ENCODE assay signal across 18 cellular contexts in the genomic region with DNA sequence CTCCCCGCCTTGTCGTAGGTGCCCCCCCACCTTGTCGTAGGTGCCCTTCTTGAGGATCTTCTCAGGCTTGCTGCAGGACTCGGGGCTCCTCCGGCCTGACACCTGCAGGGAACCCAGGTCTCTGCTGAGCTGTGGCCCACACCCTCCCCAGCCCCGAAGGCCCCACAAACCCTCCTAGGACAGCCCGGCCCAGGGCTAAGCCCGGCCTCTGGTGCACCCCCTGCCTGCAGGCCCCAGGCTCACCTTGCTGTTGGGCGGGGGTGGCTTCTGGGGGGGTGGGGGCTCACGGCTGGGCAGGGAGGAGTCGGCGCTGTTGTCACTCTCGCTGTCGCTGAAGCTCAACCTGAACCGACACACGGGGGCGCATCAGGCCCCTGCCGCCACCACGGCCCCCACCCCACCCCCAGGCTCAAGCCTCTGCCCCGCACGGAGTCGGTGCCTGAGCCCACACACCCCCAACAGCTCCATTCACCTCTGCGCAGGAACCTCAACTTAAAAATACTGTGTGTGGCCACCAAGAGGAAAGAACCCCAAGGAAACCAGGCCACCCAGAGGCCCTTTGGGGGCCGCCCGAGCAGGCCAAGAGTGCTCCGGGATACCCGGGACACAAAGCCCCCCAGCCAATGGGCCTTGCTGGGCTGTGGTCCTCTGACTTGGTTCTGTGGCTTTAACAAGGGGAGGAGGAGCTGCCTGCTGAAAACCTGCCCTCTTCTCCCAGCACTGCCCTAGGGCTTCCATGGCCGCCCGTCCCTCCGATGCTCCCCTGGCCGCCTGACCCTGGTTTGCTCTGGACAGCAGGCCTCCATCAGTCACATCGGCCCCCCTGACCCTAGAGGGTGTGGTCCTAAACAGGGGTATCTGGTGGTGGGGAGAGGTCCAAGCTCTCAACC.
DNase-seq lines count a peak whose midpoint lies in the region; ATAC-seq, FAIRE-seq and TF ChIP-seq lines count a peak whose summit lies in the region.
"Had no signal": no experiment of that assay in that cellular context is flagged by ENCODE, and none has a peak within 500 bp of the region (broad histone marks: within the 10 kb centered on the region; RNA-seq: fewer than 3 reads in every experiment).

No MANE protein-coding gene starts in this region.

- H3K9ac ChIP-seq in kidney (ENCODE audit: low read length in 2 of 2), result no peak overlapping the region
- H3K9ac ChIP-seq: KMS-11 had no signal

- ATAC-seq in Right ventricle myocardium superior (ENCODE audit: poor library complexity), result no peak
- ATAC-seq in stimulated activated naive B cell treated with anti-CD40 and anti-IgM and Interleukin-4, amounts not matched to agents 10 μg/mL and 1 μg/mL and 100 μg/mL, for 72 hours (replicated peaks), result no peak
- ATAC-seq in HG02981 (IDR thresholded peaks at IDR 0.05; ENCODE audit: unreplicated experiment), result no peak
- no peak for ATAC-seq in GM18505 (IDR thresholded peaks at IDR 0.05; ENCODE audit: unreplicated experiment)
- ATAC-seq: A549 had no signal

- H3K27me3 ChIP-seq in right atrium auricular region, result no peaks in the 10 kb centered on the region

- H3K36me3 Mint-ChIP-seq in stimulated activated naive B cell treated with anti-CD40 and anti-IgM and Interleukin-4, amounts not matched to agents 10 μg/mL and 1 μg/mL and 100 μg/mL, for 72 hours, result peaks cover 30 to 46% of the 10 kb centered on the region in 2 donors

- no peak for FAIRE-seq in kidney (lab: Jason Lieb, UNC)
- FAIRE-seq: A549, H1 had no signal

- H3K36me3 ChIP-seq in right atrium auricular region (peaks cover 20% of the 10 kb centered on the region), kidney (ENCODE audit: control insufficient read depth in 1 of 2, insufficient read depth in 2 of 2, low read length in 2 of 2) (no peaks in the 10 kb centered on the region)

- no peak for TF ChIP-seq POLR2A in GM18505 (IDR thresholded peaks at IDR 0.05; ENCODE audit: borderline replicate concordance, extremely low read depth, insufficient read depth, insufficient read length)

- H3K4me1 ChIP-seq in right atrium auricular region (peaks cover 0 to 32% of the 10 kb centered on the region in 2 donors), kidney (ENCODE audit: control insufficient read depth in 1 of 2, insufficient read depth in 1 of 2, low read depth in 1 of 2, low read length in 2 of 2) (peaks cover 3 to 11% of the 10 kb centered on the region in 2 donors)
- H3K4me1 ChIP-seq: A549 had no signal

- H3K27ac ChIP-seq in right atrium auricular region (no peak overlapping the region), kidney (ENCODE audit: low read depth in 2 of 2, low read length in 2 of 2) (no peak overlapping the region)
- H3K27ac ChIP-seq: A549, KMS-11 had no signal

- H3K4me1 Mint-ChIP-seq in stimulated activated naive B cell treated with anti-CD40 and anti-IgM and Interleukin-4, amounts not matched to agents 10 μg/mL and 1 μg/mL and 100 μg/mL, for 72 hours, result peaks cover 4 to 8% of the 10 kb centered on the region in 2 donors

- H3K9me3 ChIP-seq in right atrium auricular region (no peaks in the 10 kb centered on the region), kidney (ENCODE audit: control insufficient read depth in 1 of 2, low read length in 2 of 2) (no peaks in the 10 kb centered on the region)
- H3K9me3 ChIP-seq: A549 had no signal

- H3K4me3 Mint-ChIP-seq in stimulated activated naive B cell treated with anti-CD40 and anti-IgM and Interleukin-4, amounts not matched to agents 10 μg/mL and 1 μg/mL and 100 μg/mL, for 72 hours, result no peak overlapping the region
- H3K4me3 Mint-ChIP-seq: CD4-positive, CD25-positive, alpha-beta regulatory T cell had no signal

- intact Hi-C loops in Right ventricle myocardium superior (cut with DNase I) (no loop called here), kidney (cut with DNase I) (no loop called here)

- TF ChIP-seq CTCF in right atrium auricular region (IDR thresholded peaks at IDR 0.05) (no peak), kidney (IDR thresholded peaks at IDR 0.05; ENCODE audit: borderline replicate concordance, extremely low read depth, insufficient read depth) (no peak)

- H3K27ac Mint-ChIP-seq in stimulated activated naive B cell treated with anti-CD40 and anti-IgM and Interleukin-4, amounts not matched to agents 10 μg/mL and 1 μg/mL and 100 μg/mL, for 72 hours, result peak overlapping the region; percentile 25
- H3K27ac Mint-ChIP-seq: CD4-positive, CD25-positive, alpha-beta regulatory T cell had no signal

- no peak overlapping the region for H3K4me3 ChIP-seq in right atrium auricular region
- no peak overlapping the region for H3K4me3 ChIP-seq in kidney (ENCODE audit: low read length in 2 of 2)
- H3K4me3 ChIP-seq: A549 had no signal

- DNase-seq in Right ventricle myocardium superior (peak; percentile 34), right atrium auricular region (ENCODE audit: low spot score) (no peak), HuH-7.5 (ENCODE audit: low spot score) (peak; percentile 34), kidney (peak; percentile 53), D341Med (ENCODE audit: low spot score) (no peak)
- DNase-seq in stimulated activated naive B cell treated with anti-CD40 and anti-IgM and Interleukin-4, amounts not matched to agents 10 μg/mL and 1 μg/mL and 100 μg/mL, for 72 hours, result no peak
- DNase-seq: CD4-positive, CD25-positive, alpha-beta regulatory T cell; DND-41; GDM1; NCI-H1092 treated with DMSO at 0.1 percent for 48 hours; NCI-H1694; NCI-H2107; SHP77 treated with DMSO at 0.1 percent for 48 hours had no signal

- H3K27me3 Mint-ChIP-seq in stimulated activated naive B cell treated with anti-CD40 and anti-IgM and Interleukin-4, amounts not matched to agents 10 μg/mL and 1 μg/mL and 100 μg/mL, for 72 hours, result no peaks in the 10 kb centered on the region
- H3K27me3 Mint-ChIP-seq: CD4-positive, CD25-positive, alpha-beta regulatory T cell had no signal

- H3K9me3 Mint-ChIP-seq in stimulated activated naive B cell treated with anti-CD40 and anti-IgM and Interleukin-4, amounts not matched to agents 10 μg/mL and 1 μg/mL and 100 μg/mL, for 72 hours, result no peaks in the 10 kb centered on the region
- H3K9me3 Mint-ChIP-seq: CD4-positive, CD25-positive, alpha-beta regulatory T cell had no signal

Comparison
In these comparisons a context has a peak if more than half of its experiments do, and no peak if none do; other contexts are left out.
1. DNase-seq: peak in Right ventricle myocardium superior (single experiment), HuH-7.5 (single experiment) and kidney (single experiment); none in right atrium auricular region (single experiment), stimulated activated naive B cell treated with anti-CD40 and anti-IgM and Interleukin-4, amounts not matched to agents 10 μg/mL and 1 μg/mL and 100 μg/mL, for 72 hours (single experiment) and D341Med (single experiment).